16 cellular contexts compared by ENCODE assay signal in genomic region chr17:2044263-2044894, GRCh38. TPM values are rescaled to one million over a fixed set of nuclear protein-coding genes. Genes with fewer than 3 reads are reported as not detected.
DNase-seq lines count a peak whose midpoint lies in the region; ATAC-seq, FAIRE-seq and TF ChIP-seq lines count a peak whose summit lies in the region.
"Had no signal": no experiment of that assay in that cellular context is flagged by ENCODE, and none has a peak within 500 bp of the region (broad histone marks: within the 10 kb centered on the region; RNA-seq: fewer than 3 reads in every experiment).

No MANE protein-coding gene starts in this region.

- no peaks in the 10 kb centered on the region for H3K79me2 ChIP-seq in GM23338 (replicated peaks; ENCODE audit: insufficient read depth)

- H3K4me1 Mint-ChIP-seq in activated T-cell treated with anti-CD3 and anti-CD28 coated beads, Interleukin-2, amount 50 U/mL, for 24 hours (ENCODE audit: low read depth), result peaks cover 36% of the 10 kb centered on the region
- H3K4me1 Mint-ChIP-seq in glutamatergic neuron (ENCODE audit: low read depth, unreplicated experiment) (peaks cover 10% of the 10 kb centered on the region), GM23338 (peaks cover 5% of the 10 kb centered on the region; the same call in 2 of the 3 replicates)
- H3K4me1 Mint-ChIP-seq in stimulated activated effector memory CD8-positive, alpha-beta T cell treated with anti-CD3 and anti-CD28 coated beads, Interleukin-12 subunit alpha, Interleukin-12 subunit beta, amount 100 ng/mL, for 72 hours, result peaks cover 41% of the 10 kb centered on the region

- no peaks in the 10 kb centered on the region; the same call in 1 of the 2 replicates for H4K20me1 ChIP-seq in GM23338 (replicated peaks; ENCODE audit: insufficient read depth)

- no peak overlapping the region for H2AFZ ChIP-seq in GM23338

- peaks cover 43% of the 10 kb centered on the region for H3K27me3 ChIP-seq in GM23338 (ENCODE audit: insufficient read depth)
- H3K27me3 ChIP-seq: SJCRH30 had no signal

- no peak overlapping the region for H3K4me3 Mint-ChIP-seq in activated T-cell treated with anti-CD3 and anti-CD28 coated beads, Interleukin-2, amount 50 U/mL, for 24 hours
- H3K4me3 Mint-ChIP-seq in glutamatergic neuron (ENCODE audit: unreplicated experiment) (peak overlapping the region; percentile 34), GM23338 (no peak overlapping the region)
- H3K4me3 Mint-ChIP-seq in stimulated activated effector memory CD8-positive, alpha-beta T cell treated with anti-CD3 and anti-CD28 coated beads, Interleukin-12 subunit alpha, Interleukin-12 subunit beta, amount 100 ng/mL, for 72 hours, result no peak overlapping the region

- peak overlapping the region; percentile 74 for H3K27ac Mint-ChIP-seq in activated T-cell treated with anti-CD3 and anti-CD28 coated beads, Interleukin-2, amount 50 U/mL, for 24 hours
- H3K27ac Mint-ChIP-seq in glutamatergic neuron (ENCODE audit: unreplicated experiment) (no peak overlapping the region), GM23338 (no peak overlapping the region)
- H3K27ac Mint-ChIP-seq in stimulated activated effector memory CD8-positive, alpha-beta T cell treated with anti-CD3 and anti-CD28 coated beads, Interleukin-12 subunit alpha, Interleukin-12 subunit beta, amount 100 ng/mL, for 72 hours, result peak overlapping the region; percentile 97
- H3K27ac Mint-ChIP-seq: stimulated activated naive CD8-positive, alpha-beta T cell treated with anti-CD3 and anti-CD28 coated beads, Interleukin-15, amount 100 ng/mL, for 72 hours had no signal

- H3K36me3 ChIP-seq in GM23338 (ENCODE audit: insufficient read depth), result peaks cover 7% of the 10 kb centered on the region; the same call in 1 of the 2 replicates
- H3K36me3 ChIP-seq: SJCRH30 had no signal

- H3F3A ChIP-seq in GM23338 (replicated peaks; ENCODE audit: low read depth), result peaks cover 13% of the 10 kb centered on the region; the same call in 1 of the 2 replicates

- TF ChIP-seq CTCF in glutamatergic neuron (IDR thresholded peaks at IDR 0.05; ENCODE audit: partially characterized antibody, unreplicated experiment), result no peak
- no peak for TF ChIP-seq CTCF in GM23338 (conservative IDR thresholded peaks at IDR 0.05; ENCODE audit: low read depth in 2 of 2)

- ATAC-seq in stimulated activated effector memory CD8-positive, alpha-beta T cell treated with anti-CD3 and anti-CD28 coated beads, Interleukin-12 subunit alpha, Interleukin-12 subunit beta, amount 100 ng/mL, for 72 hours, result no peak
- no peak for ATAC-seq in GM23338
- ATAC-seq in HG03280 (IDR thresholded peaks at IDR 0.05; ENCODE audit: unreplicated experiment), result no peak
- ATAC-seq: left lung; stimulated activated naive CD8-positive, alpha-beta T cell treated with anti-CD3 and anti-CD28 coated beads, Interleukin-15, amount 100 ng/mL, for 72 hours had no signal

- no peaks in the 10 kb centered on the region for H3K9me2 ChIP-seq in GM23338 (ENCODE audit: insufficient read depth)

- peaks cover 3% of the 10 kb centered on the region for H3K27me3 Mint-ChIP-seq in activated T-cell treated with anti-CD3 and anti-CD28 coated beads, Interleukin-2, amount 50 U/mL, for 24 hours
- H3K27me3 Mint-ChIP-seq in glutamatergic neuron (ENCODE audit: unreplicated experiment), result peaks cover 11% of the 10 kb centered on the region
- H3K27me3 Mint-ChIP-seq in GM23338 (ENCODE audit: insufficient read depth, low read depth, poor library complexity), result peaks cover 42% of the 10 kb centered on the region

- H3K4me2 ChIP-seq in GM23338, result no peak overlapping the region

- peak; percentile 63 for FAIRE-seq in HTR-8/SVneo (lab: Jason Lieb, UNC)
- FAIRE-seq: GM12892 had no signal

- H3K4me3 ChIP-seq in GM23338, result no peak overlapping the region
- H3K4me3 ChIP-seq: left lung, SJCRH30 had no signal

- no peak overlapping the region for H3K27ac ChIP-seq in GM23338 (ENCODE audit: low read depth)
- H3K27ac ChIP-seq: SJCRH30 had no signal

- peaks cover 46% of the 10 kb centered on the region for H3K36me3 Mint-ChIP-seq in activated T-cell treated with anti-CD3 and anti-CD28 coated beads, Interleukin-2, amount 50 U/mL, for 24 hours (ENCODE audit: low read depth)
- H3K36me3 Mint-ChIP-seq in glutamatergic neuron (ENCODE audit: unreplicated experiment) (no peaks in the 10 kb centered on the region), GM23338 (ENCODE audit: low read depth) (peaks cover 16% of the 10 kb centered on the region)
- peaks cover 53% of the 10 kb centered on the region for H3K36me3 Mint-ChIP-seq in stimulated activated effector memory CD8-positive, alpha-beta T cell treated with anti-CD3 and anti-CD28 coated beads, Interleukin-12 subunit alpha, Interleukin-12 subunit beta, amount 100 ng/mL, for 72 hours

- DNase-seq in activated T-cell treated with anti-CD3 and anti-CD28 coated beads, Interleukin-2, amount 50 U/mL, for 24 hours, result no peak
- no peak for DNase-seq in activated T-cell treated with anti-CD3 and anti-CD28 coated beads, Interleukin-2, amount 50 U/mL, for 1 hour
- DNase-seq in HTR-8/SVneo (ENCODE audit: insufficient read length, low spot score) (no peak), glutamatergic neuron (no peak), GM23338 (ENCODE audit: low spot score) (no peak), SW 1271 (lab: John Stamatoyannopoulos, UW) (no peak)
- no peak for DNase-seq in stimulated activated effector memory CD8-positive, alpha-beta T cell treated with anti-CD3 and anti-CD28 coated beads, Interleukin-12 subunit alpha, Interleukin-12 subunit beta, amount 100 ng/mL, for 72 hours (ENCODE audit: low spot score in 2 of 2)
- DNase-seq: activated CD4-positive, alpha-beta T cell treated with anti-CD3 and anti-CD28 coated beads, Interleukin-2, amount 10 ng/mL, durations not matched to agents 7 days and 5 days; effector memory CD4-positive, alpha-beta T cell; left lung; NCI-H1436; SJCRH30; stimulated activated naive CD8-positive, alpha-beta T cell treated with anti-CD3 and anti-CD28 coated beads, Interleukin-15, amount 100 ng/mL, for 72 hours had no signal

- H3K4me1 ChIP-seq in GM23338 (ENCODE audit: insufficient read depth), result peaks cover 7% of the 10 kb centered on the region

- H3K9me3 Mint-ChIP-seq in activated T-cell treated with anti-CD3 and anti-CD28 coated beads, Interleukin-2, amount 50 U/mL, for 24 hours, result no peaks in the 10 kb centered on the region
- H3K9me3 Mint-ChIP-seq in glutamatergic neuron (ENCODE audit: unreplicated experiment), result peaks cover 4% of the 10 kb centered on the region
- no peaks in the 10 kb centered on the region for H3K9me3 Mint-ChIP-seq in stimulated activated effector memory CD8-positive, alpha-beta T cell treated with anti-CD3 and anti-CD28 coated beads, Interleukin-12 subunit alpha, Interleukin-12 subunit beta, amount 100 ng/mL, for 72 hours
- H3K9me3 Mint-ChIP-seq in GM23338, result no peaks in the 10 kb centered on the region
- H3K9me3 Mint-ChIP-seq: activated CD4-positive, alpha-beta T cell treated with anti-CD3 and anti-CD28 coated beads, Interleukin-2, amount 10 ng/mL, durations not matched to agents 7 days and 5 days; stimulated activated naive CD8-positive, alpha-beta T cell treated with anti-CD3 and anti-CD28 coated beads, Interleukin-15, amount 100 ng/mL, for 72 hours had no signal

TF ChIP-seq in GM23338, 12 proteins besides CTCF, POLR2A, EP300 and RAD21:
- no peak for TF ChIP-seq REST (IDR thresholded peaks at IDR 0.05; ENCODE audit: unreplicated experiment)

RNA-seq across cellular contexts. Expression of gene OVCA2, which starts 2.6 kb away (rescaled TPM):
- total RNA-seq in glutamatergic neuron (ENCODE audit: unreplicated experiment), result 16.3 TPM
- 21.3 and 24.8 TPM in 2 replicates for total RNA-seq in GM23338 (2014; rRNA removed; shearing (Covaris generic))
- 14.9 and 15.9 TPM in 2 replicates for polyA plus RNA-seq in GM23338 (2016; fragmentation: Nextera tagmentation; extraction: Ambion mirVana)

RNA-seq across cellular contexts. Expression of gene HIC1, which starts 10.5 kb away (rescaled TPM):
- total RNA-seq in glutamatergic neuron (ENCODE audit: unreplicated experiment), result 2.5 TPM
- 0.17 TPM in 1 of 2 replicates, not detected in the other for total RNA-seq in GM23338 (2014; rRNA removed; shearing (Covaris generic))
- 0.23 and 0.26 TPM in 2 replicates for polyA plus RNA-seq in GM23338 (2016; fragmentation: Nextera tagmentation; extraction: Ambion mirVana)

RNA-seq across cellular contexts. Expression of gene DPH1, which starts 14.4 kb away (rescaled TPM):
- total RNA-seq in glutamatergic neuron (ENCODE audit: unreplicated experiment), result 36.4 TPM
- total RNA-seq in GM23338 (2014; rRNA removed; shearing (Covaris generic)), result 22.3 and 28.2 TPM in 2 replicates
- 9.0 and 11.8 TPM in 2 replicates for polyA plus RNA-seq in GM23338 (2016; fragmentation: Nextera tagmentation; extraction: Ambion mirVana)

RNA-seq across cellular contexts. Expression of gene RTN4RL1, which starts 19.2 kb away (rescaled TPM):
- 50.3 TPM for total RNA-seq in glutamatergic neuron (ENCODE audit: unreplicated experiment)
- total RNA-seq in GM23338 (2014; rRNA removed; shearing (Covaris generic)), result 0.17 TPM in 1 of 2 replicates, not detected in the other
- not detected in 2 replicates for polyA plus RNA-seq in GM23338 (2016; fragmentation: Nextera tagmentation; extraction: Ambion mirVana)
- total RNA-seq: HT-29 had no signal

Comparison
In these comparisons a context has a peak if more than half of its experiments do, and no peak if none do; other contexts are left out.
1. H3K27ac Mint-ChIP-seq: peak in activated T-cell treated with anti-CD3 and anti-CD28 coated beads, Interleukin-2, amount 50 U/mL, for 24 hours (single experiment) and stimulated activated effector memory CD8-positive, alpha-beta T cell treated with anti-CD3 and anti-CD28 coated beads, Interleukin-12 subunit alpha, Interleukin-12 subunit beta, amount 100 ng/mL, for 72 hours (single experiment); none in glutamatergic neuron (single experiment) and GM23338 (single experiment).